8 cellular contexts compared by ENCODE assay signal in the genomic region with DNA sequence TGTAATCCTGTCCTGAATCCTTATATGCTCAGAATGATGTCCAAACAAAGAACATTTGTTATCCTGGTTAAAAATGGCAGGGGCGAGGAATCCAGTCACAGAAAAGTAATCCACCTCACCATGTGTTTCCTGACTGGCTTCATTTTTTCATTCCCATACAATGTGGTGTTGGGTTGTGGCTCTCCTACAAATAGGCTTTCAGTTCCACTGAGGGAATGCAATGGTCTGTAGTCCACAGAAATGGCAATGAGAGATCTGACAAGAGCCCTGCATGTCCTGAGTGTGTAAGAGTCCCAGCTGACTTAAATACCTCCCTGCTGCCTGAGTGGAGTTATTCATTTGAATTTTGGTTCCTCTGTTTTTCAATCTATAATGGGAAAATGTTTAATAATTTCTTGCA.
"Had no signal": no experiment of that assay in that cellular context is flagged by ENCODE, and none has a peak within 500 bp of the region (broad histone marks: within the 10 kb centered on the region; RNA-seq: fewer than 3 reads in every experiment).

No MANE protein-coding gene starts in this region.

- H3K27ac Mint-ChIP-seq: IgD-negative memory B cell had no signal

- H3K9ac ChIP-seq: KMS-11 had no signal

- H3K36me3 Mint-ChIP-seq: IgD-negative memory B cell had no signal

- H3K27ac ChIP-seq: HL-60, KMS-11 had no signal

- H3K4me3 ChIP-seq: K562 had no signal

- H3K4me2 ChIP-seq: KMS-11 had no signal

- H3K4me1 Mint-ChIP-seq: IgD-negative memory B cell had no signal

- H3K4me3 Mint-ChIP-seq: IgD-negative memory B cell had no signal

- DNase-seq: IMR-90, KBM-7, KG1 had no signal

- ATAC-seq: HepG2, K562 had no signal
